Comparison of ENCODE assay signal across 17 cellular contexts in the genomic region with DNA sequence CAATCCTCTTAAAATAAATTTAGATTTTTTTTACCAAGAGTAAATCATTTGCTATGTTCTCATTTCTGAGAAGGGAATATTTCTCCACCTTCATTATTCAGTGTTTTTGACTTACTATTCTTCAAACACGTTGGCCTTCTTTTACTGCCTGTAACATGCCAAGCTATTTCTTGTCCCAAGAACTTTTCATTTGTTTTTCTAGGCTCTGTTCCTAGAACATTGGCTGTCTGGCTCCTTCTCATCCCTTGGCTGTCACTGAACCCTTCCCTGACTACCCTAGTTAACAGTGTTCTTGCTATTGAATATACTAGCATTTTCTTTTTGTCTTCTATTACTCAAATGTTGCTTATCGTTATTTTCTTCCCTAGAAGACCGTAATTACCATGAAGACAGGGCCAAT.
DNase-seq lines count a peak whose midpoint lies in the region; ATAC-seq and TF ChIP-seq lines count a peak whose summit lies in the region.
"Had no signal": no experiment of that assay in that cellular context is flagged by ENCODE, and none has a peak within 500 bp of the region (broad histone marks: within the 10 kb centered on the region; RNA-seq: fewer than 3 reads in every experiment).

No MANE protein-coding gene starts in this region.

- H3K27me3 Mint-ChIP-seq in stimulated activated naive B cell treated with anti-CD40 and anti-IgM and Interleukin-4, amounts not matched to agents 10 μg/mL and 1 μg/mL and 100 μg/mL, for 72 hours: peaks cover 0 to 3% of the 10 kb centered on the region in 2 donors

- intact Hi-C loops in ovary (cut with DNase I): no loop called here

- in situ Hi-C loops in astrocyte of the spinal cord (cut with HindIII; ENCODE audit: low sequenced_read_pairs): no loop called here

- TF ChIP-seq CTCF in AG10803 (conservative IDR thresholded peaks at IDR 0.05; ENCODE audit: low read length) (no peak), astrocyte of the spinal cord (IDR thresholded peaks at IDR 0.05; ENCODE audit: low read depth, low read length) (no peak), ovary (IDR thresholded peaks at IDR 0.05) (no peak)

- H3K27ac ChIP-seq in ovary: no peak overlapping the region
- H3K27ac ChIP-seq: left lung, parathyroid adenoma had no signal

- no peak overlapping the region for H3K27ac Mint-ChIP-seq in stimulated activated naive B cell treated with anti-CD40 and anti-IgM and Interleukin-4, amounts not matched to agents 10 μg/mL and 1 μg/mL and 100 μg/mL, for 72 hours
- H3K27ac Mint-ChIP-seq: activated T-helper 2 cell treated with anti-CD3 and anti-CD28 coated beads, Interferon-gamma antibody, Interleukin-2, Interleukin-4, amounts not matched to agents 10 μg/mL and 5 μg/mL and 100 μg/mL, durations not matched to agents 14 hours and 24 hours and 36 hours; GM23338; T-helper 17 cell had no signal

- WGBS in ovary, 3 donors: 62 to 72% (median 68%) methylated on average over 3 of the region's 3 CpGs

- no peaks in the 10 kb centered on the region for H3K36me3 ChIP-seq in ovary
- H3K36me3 ChIP-seq: left lung had no signal

- TF ChIP-seq EP300 in ovary (IDR thresholded peaks at IDR 0.05): no peak

- no peak overlapping the region for H3K4me3 ChIP-seq in AG10803 (ENCODE audit: low read length)
- H3K4me3 ChIP-seq in astrocyte of the spinal cord (ENCODE audit: low read depth, low read length): no peak overlapping the region
- no peak overlapping the region for H3K4me3 ChIP-seq in ovary
- H3K4me3 ChIP-seq: GM23338, left lung had no signal

- H3K27me3 ChIP-seq in ovary: no peaks in the 10 kb centered on the region
- H3K27me3 ChIP-seq: left lung had no signal

- H3K9me3 ChIP-seq in ovary: no peaks in the 10 kb centered on the region
- H3K9me3 ChIP-seq: left lung had no signal

- H3K4me1 Mint-ChIP-seq in stimulated activated naive B cell treated with anti-CD40 and anti-IgM and Interleukin-4, amounts not matched to agents 10 μg/mL and 1 μg/mL and 100 μg/mL, for 72 hours: no peaks in the 10 kb centered on the region
- H3K4me1 Mint-ChIP-seq: GM23338, T-helper 17 cell had no signal

- H3K4me1 ChIP-seq in ovary (ENCODE audit: insufficient read depth): no peaks in the 10 kb centered on the region
- H3K4me1 ChIP-seq: left lung, parathyroid adenoma had no signal

- H3K4me3 Mint-ChIP-seq in stimulated activated naive B cell treated with anti-CD40 and anti-IgM and Interleukin-4, amounts not matched to agents 10 μg/mL and 1 μg/mL and 100 μg/mL, for 72 hours: no peak overlapping the region
- H3K4me3 Mint-ChIP-seq: GM23338, T-helper 17 cell had no signal

- no peak for TF ChIP-seq POLR2A in ovary (IDR thresholded peaks at IDR 0.05)

- H3K36me3 Mint-ChIP-seq in stimulated activated naive B cell treated with anti-CD40 and anti-IgM and Interleukin-4, amounts not matched to agents 10 μg/mL and 1 μg/mL and 100 μg/mL, for 72 hours: no peaks in the 10 kb centered on the region

- DNase-seq in AG10803 (ENCODE audit: low read depth): peak; percentile 42
- DNase-seq in astrocyte of the spinal cord (ENCODE audit: low read depth, low spot score): peak; percentile 79
- DNase-seq in fibroblast of the conjunctiva (ENCODE audit: low read depth): peak; percentile 78
- DNase-seq in pons (ENCODE audit: low spot score): peak; percentile 45
- DNase-seq in ovary: no peak
- DNase-seq in stimulated activated naive B cell treated with anti-CD40 and anti-IgM and Interleukin-4, amounts not matched to agents 10 μg/mL and 1 μg/mL and 100 μg/mL, for 72 hours: no peak
- DNase-seq in stimulated activated naive CD4-positive, alpha-beta T cell treated with Interleukin-2 at 50 U/mL for 16 hours (lab: John Stamatoyannopoulos, UW): no peak
- DNase-seq: ACHN, cortex of kidney, KG1, left lung, SHP77, T-helper 17 cell had no signal

- H3K9me3 Mint-ChIP-seq in stimulated activated naive B cell treated with anti-CD40 and anti-IgM and Interleukin-4, amounts not matched to agents 10 μg/mL and 1 μg/mL and 100 μg/mL, for 72 hours: peaks cover 0 to 2% of the 10 kb centered on the region in 2 donors
- H3K9me3 Mint-ChIP-seq: activated T-helper 2 cell treated with anti-CD3 and anti-CD28 coated beads, Interferon-gamma antibody, Interleukin-2, Interleukin-4, amounts not matched to agents 10 μg/mL and 5 μg/mL and 100 μg/mL, durations not matched to agents 14 hours and 24 hours and 36 hours; GM23338 had no signal

- ATAC-seq in GM19452 (IDR thresholded peaks at IDR 0.05; ENCODE audit: unreplicated experiment): no peak
- ATAC-seq in stimulated activated naive B cell treated with anti-CD40 and anti-IgM and Interleukin-4, amounts not matched to agents 10 μg/mL and 1 μg/mL and 100 μg/mL, for 72 hours (replicated peaks): no peak
- ATAC-seq: GM23338, left lung, T-helper 17 cell had no signal

Comparison
In these comparisons a context has a peak if more than half of its experiments do, and no peak if none do; other contexts are left out.
1. DNase-seq: peak in AG10803 (single experiment), astrocyte of the spinal cord (single experiment), fibroblast of the conjunctiva (single experiment) and pons (single experiment); none in ovary (0 of 5), stimulated activated naive B cell treated with anti-CD40 and anti-IgM and Interleukin-4, amounts not matched to agents 10 μg/mL and 1 μg/mL and 100 μg/mL, for 72 hours (single experiment) and stimulated activated naive CD4-positive, alpha-beta T cell treated with Interleukin-2 at 50 U/mL for 16 hours (single experiment).